Comparison of ENCODE assay signal across 1 cellular context in the genomic region with DNA sequence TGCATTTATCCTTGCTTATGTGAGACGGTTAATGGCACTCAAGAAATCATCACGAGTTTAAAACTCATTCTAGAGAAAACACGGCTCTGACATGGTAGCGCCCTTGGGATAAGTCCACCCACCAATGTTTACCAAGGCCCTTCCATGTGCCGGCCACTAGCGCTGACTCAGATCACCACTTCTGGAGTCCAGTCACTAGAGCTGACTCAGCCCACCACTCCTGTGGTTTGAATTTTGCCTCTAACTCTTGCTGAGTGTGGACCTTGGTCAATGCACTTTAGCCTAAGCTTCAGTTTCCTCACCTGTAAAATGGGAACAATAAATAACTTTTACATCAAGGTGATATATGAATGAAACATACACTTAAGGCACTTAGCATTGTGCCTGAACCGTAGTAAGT.
TF ChIP-seq lines count a peak whose summit lies in the region.

No MANE protein-coding gene starts in this region.

TF ChIP-seq in HepG2, 621 proteins besides CTCF, POLR2A, EP300 and RAD21 (continued from another document):
- TF ChIP-seq, protein P1, sequence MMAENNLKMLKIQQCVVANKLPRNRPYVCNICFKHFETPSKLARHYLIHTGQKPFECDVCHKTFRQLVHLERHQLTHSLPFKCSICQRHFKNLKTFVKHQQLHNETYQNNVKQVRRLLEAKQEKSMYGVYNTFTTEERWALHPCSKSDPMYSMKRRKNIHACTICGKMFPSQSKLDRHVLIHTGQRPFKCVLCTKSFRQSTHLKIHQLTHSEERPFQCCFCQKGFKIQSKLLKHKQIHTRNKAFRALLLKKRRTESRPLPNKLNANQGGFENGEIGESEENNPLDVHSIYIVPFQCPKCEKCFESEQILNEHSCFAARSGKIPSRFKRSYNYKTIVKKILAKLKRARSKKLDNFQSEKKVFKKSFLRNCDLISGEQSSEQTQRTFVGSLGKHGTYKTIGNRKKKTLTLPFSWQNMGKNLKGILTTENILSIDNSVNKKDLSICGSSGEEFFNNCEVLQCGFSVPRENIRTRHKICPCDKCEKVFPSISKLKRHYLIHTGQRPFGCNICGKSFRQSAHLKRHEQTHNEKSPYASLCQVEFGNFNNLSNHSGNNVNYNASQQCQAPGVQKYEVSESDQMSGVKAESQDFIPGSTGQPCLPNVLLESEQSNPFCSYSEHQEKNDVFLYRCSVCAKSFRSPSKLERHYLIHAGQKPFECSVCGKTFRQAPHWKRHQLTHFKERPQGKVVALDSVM (CRISPR knock-in tag; IDR thresholded peaks at IDR 0.05) = no peak
- TF ChIP-seq, protein P2, sequence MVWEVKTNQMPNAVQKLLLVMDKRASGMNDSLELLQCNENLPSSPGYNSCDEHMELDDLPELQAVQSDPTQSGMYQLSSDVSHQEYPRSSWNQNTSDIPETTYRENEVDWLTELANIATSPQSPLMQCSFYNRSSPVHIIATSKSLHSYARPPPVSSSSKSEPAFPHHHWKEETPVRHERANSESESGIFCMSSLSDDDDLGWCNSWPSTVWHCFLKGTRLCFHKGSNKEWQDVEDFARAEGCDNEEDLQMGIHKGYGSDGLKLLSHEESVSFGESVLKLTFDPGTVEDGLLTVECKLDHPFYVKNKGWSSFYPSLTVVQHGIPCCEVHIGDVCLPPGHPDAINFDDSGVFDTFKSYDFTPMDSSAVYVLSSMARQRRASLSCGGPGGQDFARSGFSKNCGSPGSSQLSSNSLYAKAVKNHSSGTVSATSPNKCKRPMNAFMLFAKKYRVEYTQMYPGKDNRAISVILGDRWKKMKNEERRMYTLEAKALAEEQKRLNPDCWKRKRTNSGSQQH (CRISPR knock-in tag; IDR thresholded peaks at IDR 0.05; ENCODE audit: low read depth) = 0 out of 2 replicates have a peak, but pooled peaks have one; percentile 68
- TF ChIP-seq HOXA7 (CRISPR knock-in tag; IDR thresholded peaks at IDR 0.05) (no peak), ZNF264 (CRISPR knock-in tag; IDR thresholded peaks at IDR 0.05) (peak; percentile 97), PRMT3 (CRISPR knock-in tag; IDR thresholded peaks at IDR 0.05; ENCODE audit: borderline replicate concordance, low read depth) (no peak), FOSL1 (CRISPR knock-in tag; IDR thresholded peaks at IDR 0.05; ENCODE audit: borderline replicate concordance) (no peak), ZNF317 (CRISPR knock-in tag; IDR thresholded peaks at IDR 0.05) (0 out of 2 replicates have a peak, but pooled peaks have one; percentile 40), CBX1 (IDR thresholded peaks at IDR 0.05; ENCODE audit: low read depth) (no peak), CHD2 (IDR thresholded peaks at IDR 0.05; ENCODE audit: low read depth, low read length) (no peak), ZNF674 (CRISPR knock-in tag; IDR thresholded peaks at IDR 0.05; ENCODE audit: low read depth) (no peak)
- TF ChIP-seq, protein P3, sequence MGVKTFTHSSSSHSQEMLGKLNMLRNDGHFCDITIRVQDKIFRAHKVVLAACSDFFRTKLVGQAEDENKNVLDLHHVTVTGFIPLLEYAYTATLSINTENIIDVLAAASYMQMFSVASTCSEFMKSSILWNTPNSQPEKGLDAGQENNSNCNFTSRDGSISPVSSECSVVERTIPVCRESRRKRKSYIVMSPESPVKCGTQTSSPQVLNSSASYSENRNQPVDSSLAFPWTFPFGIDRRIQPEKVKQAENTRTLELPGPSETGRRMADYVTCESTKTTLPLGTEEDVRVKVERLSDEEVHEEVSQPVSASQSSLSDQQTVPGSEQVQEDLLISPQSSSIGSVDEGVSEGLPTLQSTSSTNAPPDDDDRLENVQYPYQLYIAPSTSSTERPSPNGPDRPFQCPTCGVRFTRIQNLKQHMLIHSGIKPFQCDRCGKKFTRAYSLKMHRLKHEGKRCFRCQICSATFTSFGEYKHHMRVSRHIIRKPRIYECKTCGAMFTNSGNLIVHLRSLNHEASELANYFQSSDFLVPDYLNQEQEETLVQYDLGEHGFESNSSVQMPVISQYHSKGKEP (CRISPR knock-in tag; IDR thresholded peaks at IDR 0.05) = no peak
